19 cellular contexts compared by ENCODE assay signal in the genomic region with DNA sequence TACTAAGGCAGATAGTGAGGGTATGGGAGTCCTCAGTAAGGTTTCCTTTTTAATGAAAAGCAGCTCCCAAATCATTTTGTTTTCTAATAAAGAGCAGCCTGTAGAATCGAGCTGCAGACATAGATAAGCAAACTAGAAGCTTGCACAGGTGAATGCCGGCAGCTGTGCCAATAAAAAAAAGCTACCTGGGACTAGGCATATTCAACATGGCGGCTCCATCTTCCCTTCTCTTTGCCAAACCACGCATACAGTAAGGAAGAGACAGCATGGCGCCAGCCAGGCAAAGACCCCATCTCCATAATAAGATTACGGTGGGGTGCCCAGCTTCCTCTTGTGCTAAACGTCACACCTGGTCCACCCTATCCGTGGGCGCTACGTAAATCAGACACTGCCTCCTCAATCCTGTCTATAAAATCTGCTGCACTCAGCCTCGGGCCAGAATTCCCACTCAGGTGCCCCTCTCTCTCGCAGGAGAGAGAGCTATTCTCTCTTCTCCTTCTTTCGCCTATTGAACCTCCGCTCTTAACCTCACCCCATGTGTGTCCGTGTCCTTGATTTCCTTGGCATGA.
A peak's percentile ranks its signal among the peaks of the same experiment; 100 is the strongest.
DNase-seq lines count a peak whose midpoint lies in the region; ATAC-seq and TF ChIP-seq lines count a peak whose summit lies in the region.
"Had no signal": no experiment of that assay in that cellular context is flagged by ENCODE, and none has a peak within 500 bp of the region (broad histone marks: within the 10 kb centered on the region; RNA-seq: fewer than 3 reads in every experiment).

No MANE protein-coding gene starts in this region.

- H3K18ac ChIP-seq in H9 (ENCODE audit: insufficient read length, low read depth, low read length), result no peak overlapping the region

- H2BK5ac ChIP-seq in H9 (ENCODE audit: insufficient read length, low read length), result no peak overlapping the region

- peaks cover 27% of the 10 kb centered on the region for H3K4me1 Mint-ChIP-seq in CD8-positive, alpha-beta T cell (ENCODE audit: low read depth)
- peaks cover 76 to 81% of the 10 kb centered on the region in 2 experiments for H3K4me1 Mint-ChIP-seq in H9
- H3K4me1 Mint-ChIP-seq in T-helper 17 cell, result peaks cover 19% of the 10 kb centered on the region

- H2AK5ac ChIP-seq in H9 (ENCODE audit: insufficient read length, low read length), result no peak overlapping the region

- no peak for ATAC-seq in CD8-positive, alpha-beta T cell
- ATAC-seq in T-helper 17 cell, result no peak
- ATAC-seq: left ventricle myocardium superior; psoas muscle; stimulated activated naive CD8-positive, alpha-beta T cell treated with anti-CD3 and anti-CD28 coated beads, Interleukin-15, amount 100 ng/mL, for 72 hours had no signal

- no peak overlapping the region for H3K4me3 Mint-ChIP-seq in CD8-positive, alpha-beta T cell
- H3K4me3 Mint-ChIP-seq in H9, result peak overlapping the region in 1 of 2 experiments; percentile 69; a peak in 3 of 5 replicates
- H3K4me3 Mint-ChIP-seq in T-helper 17 cell, result no peak overlapping the region
- H3K4me3 Mint-ChIP-seq: stimulated activated naive CD8-positive, alpha-beta T cell treated with anti-CD3 and anti-CD28 coated beads, Interleukin-15, amount 100 ng/mL, for 72 hours had no signal

- no peak for TF ChIP-seq POLR2A in Peyer's patch (IDR thresholded peaks at IDR 0.05)

- H3K36me3 ChIP-seq in CD8-positive, alpha-beta T cell (ENCODE audit: insufficient read depth, low read length), result no peaks in the 10 kb centered on the region
- no peaks in the 10 kb centered on the region for H3K36me3 ChIP-seq in iPS-18a (ENCODE audit: control insufficient read depth, low read depth, low read length)
- peaks cover 0 to 5% (median 0%) of the 10 kb centered on the region in 3 donors for H3K36me3 ChIP-seq in Peyer's patch
- H3K36me3 ChIP-seq: HAP-1 had no signal

- no peak overlapping the region for H3K4me3 ChIP-seq in CD8-positive, alpha-beta T cell (ENCODE audit: low read depth, low read length)
- H3K4me3 ChIP-seq in iPS-18a (ENCODE audit: low read length) (peak overlapping the region; percentile 41), Peyer's patch (no peak overlapping the region)
- H3K4me3 ChIP-seq: HAP-1, psoas muscle had no signal

- POLR2A ChIA-PET in CD8-positive, alpha-beta T cell (lab: Charles Lee), result no interaction called here

- peaks cover 12% of the 10 kb centered on the region for H3K4me1 ChIP-seq in CD8-positive, alpha-beta T cell (ENCODE audit: insufficient read depth, low read length)
- H3K4me1 ChIP-seq in H9 (ENCODE audit: insufficient read depth, low read length) (peaks cover 8% of the 10 kb centered on the region; the same call in 1 of the 2 replicates), iPS-18a (ENCODE audit: control insufficient read depth, low read depth, low read length) (peaks cover 41% of the 10 kb centered on the region), Peyer's patch (no peaks in the 10 kb centered on the region)
- H3K4me1 ChIP-seq: psoas muscle had no signal

- H3K23me2 ChIP-seq in H9 (ENCODE audit: insufficient read length, low read depth, low read length, poor library complexity, severe bottlenecking), result no peaks in the 10 kb centered on the region

- no peaks in the 10 kb centered on the region for H4K20me1 ChIP-seq in H9 (ENCODE audit: control insufficient read depth, insufficient read depth, insufficient read length)

- H3K79me2 ChIP-seq in H9 (ENCODE audit: insufficient read depth, low read length), result no peaks in the 10 kb centered on the region

- H2BK15ac ChIP-seq in H9 (ENCODE audit: low read depth, low read length), result no peak overlapping the region

- H2BK120ac ChIP-seq in H9 (ENCODE audit: low read depth, low read length, poor library complexity, severe bottlenecking), result no peak overlapping the region

- no peak overlapping the region for H3K4ac ChIP-seq in H9 (ENCODE audit: low read depth, low read length)

- H3K9ac ChIP-seq in H9 (ENCODE audit: extremely low read depth, insufficient read length, low read length) (no peak overlapping the region), iPS-18a (ENCODE audit: low read length) (peak overlapping the region; percentile 20)

- H3K4me2 ChIP-seq in H9 (ENCODE audit: insufficient read depth, insufficient read length, low read length), result no peak overlapping the region

- no peak overlapping the region for H4K8ac ChIP-seq in H9 (replicated peaks; ENCODE audit: insufficient read length, low read depth, low read length)

- H2BK20ac ChIP-seq in H9 (ENCODE audit: low read depth, low read length, poor library complexity, severe bottlenecking), result no peak overlapping the region

- peak overlapping the region; percentile 88 for H3K27ac Mint-ChIP-seq in CD8-positive, alpha-beta T cell
- H3K27ac Mint-ChIP-seq in H9 (peak overlapping the region; percentile 15 to 95 (median 90); a peak in 4 of 7 replicates), T-helper 17 cell (peak overlapping the region; percentile 99)

- H3K14ac ChIP-seq in H9 (ENCODE audit: insufficient read depth, low read length), result no peak overlapping the region

- peaks cover 8% of the 10 kb centered on the region for H3K36me3 Mint-ChIP-seq in CD8-positive, alpha-beta T cell
- peaks cover 0 to 4% (median 1%) of the 10 kb centered on the region in 3 experiments; a peak in 5 of 7 replicates for H3K36me3 Mint-ChIP-seq in H9 (ENCODE audit: insufficient read depth in 1 of 3, low read depth in 3 of 3)
- no peaks in the 10 kb centered on the region for H3K36me3 Mint-ChIP-seq in T-helper 17 cell (ENCODE audit: low read depth)

- H3K79me1 ChIP-seq in H9 (ENCODE audit: insufficient read depth, low read depth, low read length, poor library complexity, severe bottlenecking), result no peaks in the 10 kb centered on the region

- H3K27ac ChIP-seq in CD8-positive, alpha-beta T cell (ENCODE audit: low read depth, low read length), result no peak overlapping the region
- H3K27ac ChIP-seq in H9 (ENCODE audit: insufficient read length, low read depth, low read length) (no peak overlapping the region), iPS-18a (ENCODE audit: low read length) (peak overlapping the region; percentile 35), Peyer's patch (no peak overlapping the region)
- H3K27ac ChIP-seq: psoas muscle had no signal

- H3T11ph ChIP-seq in H9 (ENCODE audit: low read length), result no peak overlapping the region

- no peak overlapping the region for H3K56ac ChIP-seq in H9 (ENCODE audit: insufficient read length, low read depth, low read length)

- DNase-seq in CD8-positive, alpha-beta T cell, result no peak
- DNase-seq in H9 (peak; percentile 55), T-helper 17 cell (no peak), Peyer's patch (no peak), NCI-H2196 (lab: John Stamatoyannopoulos, UW; ENCODE audit: unreplicated experiment) (no peak), NCI-H1417 treated with DMSO at 0.1 percent for 48 hours (lab: John Stamatoyannopoulos, UW) (no peak), NCI-H1417 (lab: John Stamatoyannopoulos, UW) (no peak)
- DNase-seq: activated CD4-positive, alpha-beta T cell treated with anti-CD3 and anti-CD28 coated beads for 4 hours; C1 segment of cervical spinal cord; EL; hypothalamus; left ventricle myocardium superior; MV-4-11; NCI-H345; psoas muscle; stimulated activated CD4-positive, alpha-beta T cell treated with anti-CD3 and anti-CD28 coated beads, Interleukin-12 subunit alpha, Interleukin-12 subunit beta, amount 100 ng/mL, for 4 hours; stimulated activated naive CD8-positive, alpha-beta T cell treated with anti-CD3 and anti-CD28 coated beads, Interleukin-15, amount 100 ng/mL, for 72 hours had no signal

- intact Hi-C loops in CD8-positive, alpha-beta T cell (cut with DNase I, micrococcal nuclease), result no loop called here

- CTCF ChIA-PET in CD8-positive, alpha-beta T cell (lab: Charles Lee), result interaction anchor here (0.6 to 1.3 kb wide), 2 partner anchors 54 to 120 kb away, joined by 3 read pairs; no protein-coding TSS in a partner anchor

- H4K5ac ChIP-seq in H9 (ENCODE audit: insufficient read length, low read depth, low read length), result no peak overlapping the region

- no peak overlapping the region for H2BK12ac ChIP-seq in H9 (ENCODE audit: insufficient read length, low read depth, low read length)

- no peaks in the 10 kb centered on the region for H3K9me3 ChIP-seq in CD8-positive, alpha-beta T cell (ENCODE audit: low read length)
- H3K9me3 ChIP-seq in H9 (ENCODE audit: control insufficient read depth, low read depth, low read length) (no peaks in the 10 kb centered on the region), T-helper 17 cell (ENCODE audit: control insufficient read depth, low read length, poor library complexity, severe bottlenecking) (no peaks in the 10 kb centered on the region), iPS-18a (ENCODE audit: control insufficient read depth, low read depth, low read length) (no peaks in the 10 kb centered on the region), Peyer's patch (no peaks in the 10 kb centered on the region)
- H3K9me3 ChIP-seq: HAP-1, psoas muscle had no signal

- no peak overlapping the region for H2AFZ ChIP-seq in H9 (ENCODE audit: low read length)

- no peak overlapping the region for H3K23ac ChIP-seq in H9 (ENCODE audit: insufficient read length, low read depth, low read length)

- H3K9me3 Mint-ChIP-seq in CD8-positive, alpha-beta T cell, result no peaks in the 10 kb centered on the region
- no peaks in the 10 kb centered on the region for H3K9me3 Mint-ChIP-seq in H9
- H3K9me3 Mint-ChIP-seq: stimulated activated naive CD8-positive, alpha-beta T cell treated with anti-CD3 and anti-CD28 coated beads, Interleukin-15, amount 100 ng/mL, for 72 hours had no signal

- no peaks in the 10 kb centered on the region for H3K27me3 Mint-ChIP-seq in CD8-positive, alpha-beta T cell (ENCODE audit: low read depth)
- H3K27me3 Mint-ChIP-seq in H9 (ENCODE audit: low read depth), result no peaks in the 10 kb centered on the region
- no peaks in the 10 kb centered on the region for H3K27me3 Mint-ChIP-seq in T-helper 17 cell
- H3K27me3 Mint-ChIP-seq: stimulated activated naive CD8-positive, alpha-beta T cell treated with anti-CD3 and anti-CD28 coated beads, Interleukin-15, amount 100 ng/mL, for 72 hours had no signal

- no CpG with 5 or more reads among the region's 15 CpGs for WGBS in H9 (ENCODE audit: extremely low coverage, insufficient read length, low lambda C conversion rate)

- TF ChIP-seq CTCF in CD8-positive, alpha-beta T cell (IDR thresholded peaks at IDR 0.05), result no peak
- no peak for TF ChIP-seq CTCF in H9 (conservative IDR thresholded peaks at IDR 0.05)
- no peak for TF ChIP-seq CTCF in Peyer's patch (IDR thresholded peaks at IDR 0.05)

- H4K91ac ChIP-seq in H9 (ENCODE audit: insufficient read length, low read depth, low read length), result no peak overlapping the region

- H3K27me3 ChIP-seq in CD8-positive, alpha-beta T cell (ENCODE audit: insufficient read depth, low read length), result no peaks in the 10 kb centered on the region
- H3K27me3 ChIP-seq in H9 (ENCODE audit: insufficient read depth, low read length) (no peaks in the 10 kb centered on the region), iPS-18a (ENCODE audit: control insufficient read depth, insufficient read depth, low read length) (no peaks in the 10 kb centered on the region), Peyer's patch (no peaks in the 10 kb centered on the region)
